8 cellular contexts compared by ENCODE assay signal in the genomic region with DNA sequence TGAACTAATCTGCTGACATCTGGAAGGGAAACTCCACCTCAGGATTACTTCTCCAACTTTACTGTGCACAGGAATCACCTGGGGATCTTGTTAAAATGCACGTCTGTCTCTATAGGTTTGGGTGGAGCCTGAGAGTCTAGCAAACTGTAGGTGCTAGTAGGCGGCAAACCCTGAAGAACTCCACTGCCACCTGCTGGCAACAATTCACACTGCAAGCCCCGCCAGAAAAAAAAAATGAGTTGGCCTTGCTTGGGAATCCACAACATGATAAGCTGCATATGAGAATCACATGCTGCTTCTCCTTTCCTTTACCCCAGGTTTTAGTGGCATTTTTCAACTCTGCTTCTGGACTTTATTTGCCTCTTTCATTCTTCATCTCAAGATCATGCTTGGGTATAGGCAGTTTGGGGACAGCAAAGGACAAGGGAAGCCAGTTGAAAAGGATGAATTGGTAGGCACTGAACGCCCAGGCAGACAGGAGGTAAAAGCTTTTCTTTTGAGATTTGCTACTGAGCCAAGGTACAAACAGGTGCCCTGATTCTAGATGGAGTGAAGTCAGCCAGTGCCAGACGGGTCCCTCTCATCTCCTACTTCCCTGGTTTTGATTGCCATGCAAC.
DNase-seq lines count a peak whose midpoint lies in the region; ATAC-seq and TF ChIP-seq lines count a peak whose summit lies in the region.

No MANE protein-coding gene starts in this region.

- no peak overlapping the region for H3K4me3 ChIP-seq in CD8-positive, alpha-beta memory T cell (ENCODE audit: low read length)
- H3K4me3 ChIP-seq in HUES64 (ENCODE audit: low read length) (0 out of 2 replicates have a peak overlapping the region, but pooled peaks have one; percentile 1), PC-3 (ENCODE audit: low read length) (no peak overlapping the region), fibroblast of villous mesenchyme (ENCODE audit: low read depth, low read length) (no peak overlapping the region), transverse colon (no peak overlapping the region)

- no peaks in the 10 kb centered on the region for H3K4me1 ChIP-seq in CD8-positive, alpha-beta memory T cell (ENCODE audit: insufficient read depth, low read length)
- peaks cover 16% of the 10 kb centered on the region for H3K4me1 ChIP-seq in HUES64 (ENCODE audit: insufficient read depth, low read length)
- no peaks in the 10 kb centered on the region for H3K4me1 ChIP-seq in PC-3 (ENCODE audit: insufficient read depth, low read length)
- H3K4me1 ChIP-seq in transverse colon = peaks cover 0 to 6% (median 3%) of the 10 kb centered on the region in 4 donors

- no peaks in the 10 kb centered on the region for H4K20me1 ChIP-seq in PC-3 (ENCODE audit: low read length)

- TF ChIP-seq CTCF in PC-3 (conservative IDR thresholded peaks at IDR 0.05; ENCODE audit: low read depth, low read length) (peak; percentile 95), fibroblast of villous mesenchyme (IDR thresholded peaks at IDR 0.05; ENCODE audit: insufficient read depth, low read depth, low read length) (peak; percentile 99), omental fat pad (IDR thresholded peaks at IDR 0.05) (no peak), transverse colon (IDR thresholded peaks at IDR 0.05) (peak; percentile 87 to 98 (median 94))

- intact Hi-C loops in PC-3 (cut with micrococcal nuclease) = loop anchor here (5.0 to 10.0 kb wide), 3 partner anchors 110 to 913 kb away; no protein-coding TSS in a partner anchor
- intact Hi-C loops in transverse colon (cut with DNase I; ENCODE audit: low total_unique reads) = no loop called here

- no peaks in the 10 kb centered on the region for H3K9me2 ChIP-seq in PC-3 (replicated peaks; ENCODE audit: low read length)

- H3K9ac ChIP-seq in HUES64 (ENCODE audit: low read depth, low read length) (no peak overlapping the region), PC-3 (ENCODE audit: low read length) (no peak overlapping the region)

- in situ Hi-C loops in transverse colon (cut with MboI; ENCODE audit: low pct_ligation_motif_present in 1 of 4, low pct_unique_long_range_greater_than_20kb in 1 of 4, low sequenced_read_pairs in 3 of 4) = loop anchor here in 3 of 4 donors (10.0 to 25.0 kb wide), 2 partner anchors 220 to 227 kb away; no protein-coding TSS in a partner anchor

- H3K36me3 Mint-ChIP-seq in CD8-positive, alpha-beta memory T cell = no peaks in the 10 kb centered on the region

- H3K27ac ChIP-seq in CD8-positive, alpha-beta memory T cell (ENCODE audit: low read depth, low read length) = no peak overlapping the region
- H3K27ac ChIP-seq in HUES64 (ENCODE audit: low read depth, low read length) = no peak overlapping the region
- no peak overlapping the region for H3K27ac ChIP-seq in PC-3 (ENCODE audit: low read length)
- H3K27ac ChIP-seq in transverse colon = no peak overlapping the region

- 0 out of 2 replicates have a peak overlapping the region, but pooled peaks have one; percentile 6 for H2AFZ ChIP-seq in PC-3 (ENCODE audit: low read length)

- H3K4me2 ChIP-seq in PC-3 (ENCODE audit: low read length) = no peak overlapping the region; the same call in 1 of the 2 replicates

- ATAC-seq in GM19463 (IDR thresholded peaks at IDR 0.05; ENCODE audit: unreplicated experiment) = peak; percentile 49
- ATAC-seq in PC-3 = peak; percentile 83
- no peak for ATAC-seq in omental fat pad (ENCODE audit: low FRiP score)

- no peak overlapping the region for H3K4me3 Mint-ChIP-seq in CD8-positive, alpha-beta memory T cell

- no peaks in the 10 kb centered on the region for H3K9me3 Mint-ChIP-seq in CD8-positive, alpha-beta memory T cell

- POLR2A ChIA-PET in CD8-positive, alpha-beta memory T cell (lab: Charles Lee) = interaction anchor here (1.0 kb wide), 1 partner anchor 182 kb away, joined by 3 read pairs; no protein-coding TSS in a partner anchor
- POLR2A ChIA-PET in PC-3 (lab: Charles Lee; ENCODE audit: unreplicated experiment) = interaction anchor here (0.6 kb wide), 1 partner anchor 182 kb away, joined by 5 read pairs; no protein-coding TSS in a partner anchor

- H3F3A ChIP-seq in PC-3 (ENCODE audit: low read length, unreplicated experiment) = no peaks in the 10 kb centered on the region

- peak overlapping the region in 1 of 8 donors; percentile 43 for H3K27ac Mint-ChIP-seq in CD8-positive, alpha-beta memory T cell

- no peaks in the 10 kb centered on the region for H3K27me3 ChIP-seq in CD8-positive, alpha-beta memory T cell (ENCODE audit: insufficient read depth, low read length, poor library complexity, severe bottlenecking)
- H3K27me3 ChIP-seq in HUES64 (ENCODE audit: insufficient read depth, low read length) (no peaks in the 10 kb centered on the region), PC-3 (ENCODE audit: low read length) (peaks cover 13% of the 10 kb centered on the region), transverse colon (no peaks in the 10 kb centered on the region)

- no peaks in the 10 kb centered on the region for H3K79me2 ChIP-seq in PC-3 (ENCODE audit: low read length)

- BruUV-seq in PC-3 (replicated peaks; lab: Mats Ljungman, UMichigan) = no TSS peak

- TF ChIP-seq EP300 in transverse colon (IDR thresholded peaks at IDR 0.05; ENCODE audit: low read depth) = no peak

- CTCF ChIA-PET in CD8-positive, alpha-beta memory T cell (lab: Charles Lee) = interaction anchor here (0.6 to 2.4 kb wide), 10 partner anchors 8 to 1092 kb away, joined by 3 to 7 read pairs (median 4); no protein-coding TSS in a partner anchor
- CTCF ChIA-PET in PC-3 (lab: Charles Lee) = interaction anchor here (0.6 to 1.0 kb wide), 7 partner anchors 29 to 433 kb away, joined by 3 to 4 read pairs (median 3); no protein-coding TSS in a partner anchor

- no peaks in the 10 kb centered on the region for H3K9me3 ChIP-seq in CD8-positive, alpha-beta memory T cell (ENCODE audit: low read length)
- no peaks in the 10 kb centered on the region for H3K9me3 ChIP-seq in HUES64 (ENCODE audit: insufficient read depth, low read depth, low read length)
- H3K9me3 ChIP-seq in PC-3 (ENCODE audit: low read length) = no peaks in the 10 kb centered on the region
- H3K9me3 ChIP-seq in transverse colon = no peaks in the 10 kb centered on the region

- 30% methylated on average over 5 of the region's 5 CpGs for WGBS in HUES64
- 22 to 24% methylated on average over 3 to 5 of the region's 5 CpGs for WGBS in transverse colon (ENCODE audit: low coverage in 1 of 2), 2 donors

- H3K4me1 Mint-ChIP-seq in CD8-positive, alpha-beta memory T cell = peaks cover 10 to 14% (median 12%) of the 10 kb centered on the region in 3 donors

- peaks cover 8 to 23% of the 10 kb centered on the region in 2 donors for H3K27me3 Mint-ChIP-seq in CD8-positive, alpha-beta memory T cell

- H3K36me3 ChIP-seq in CD8-positive, alpha-beta memory T cell (ENCODE audit: insufficient read depth, low read length) = no peaks in the 10 kb centered on the region
- H3K36me3 ChIP-seq in HUES64 (ENCODE audit: insufficient read depth, low read length) (no peaks in the 10 kb centered on the region), PC-3 (ENCODE audit: low read depth, low read length) (no peaks in the 10 kb centered on the region), transverse colon (no peaks in the 10 kb centered on the region)

- DNase-seq in CD8-positive, alpha-beta memory T cell = peak; percentile 40 to 67 (median 51)
- DNase-seq in PC-3 = peak; percentile 84
- peak; percentile 82 to 83 for DNase-seq in activated T-cell treated with anti-CD3 and anti-CD28 coated beads, Interleukin-2, amount 50 U/mL, for 48 hours
- peak; percentile 70 for DNase-seq in fibroblast of villous mesenchyme (ENCODE audit: low read depth)
- DNase-seq in omental fat pad (ENCODE audit: low spot score) = peak; percentile 45
- peak; percentile 73 for DNase-seq in transverse colon

- no peak for TF ChIP-seq POLR2A in transverse colon (IDR thresholded peaks at IDR 0.05)

Comparison
In these comparisons a context has a peak if more than half of its experiments do, and no peak if none do; other contexts are left out.
1. CTCF ChIP-seq: peak in PC-3 (single experiment), fibroblast of villous mesenchyme (single experiment) and transverse colon (5 of 5); none in omental fat pad (0 of 3).
2. Peak in every context shown above with its lines, with median percentiles within 50 percentile points of each other: DNase-seq.